ENCODE assay signal across 8 cellular contexts in the genomic region with DNA sequence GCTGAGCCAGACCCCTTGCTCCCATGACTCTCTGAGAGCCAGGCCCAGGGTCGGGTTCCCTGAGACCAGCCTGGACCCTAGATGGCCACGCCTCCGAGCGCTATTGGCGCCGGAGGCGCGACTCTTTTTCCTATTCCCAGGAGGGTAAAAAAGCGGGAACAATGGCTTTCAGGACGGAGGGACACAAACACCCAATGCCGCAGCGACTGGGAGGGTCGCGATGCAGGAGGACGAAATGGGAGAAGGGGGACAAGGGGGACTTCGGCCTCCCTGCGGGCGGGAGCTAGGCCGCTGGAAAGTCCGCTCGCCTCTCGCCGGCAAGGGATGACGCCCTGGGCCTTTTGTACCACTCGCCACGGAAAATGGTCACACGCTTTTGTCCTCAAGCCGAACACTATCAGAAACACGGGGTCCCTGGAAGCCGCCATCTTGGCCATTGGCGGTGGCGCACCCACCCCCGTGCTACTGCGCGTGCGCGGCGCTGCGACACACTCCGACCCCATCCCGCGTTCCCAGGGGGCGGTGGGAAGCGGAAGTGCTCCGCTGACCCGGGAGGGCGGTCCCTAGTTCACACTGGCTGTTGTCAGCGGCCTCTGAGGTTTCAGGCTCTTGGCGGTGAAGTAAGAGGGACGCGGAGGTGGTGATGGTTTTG.
A peak's percentile ranks its signal among the peaks of the same experiment; 100 is the strongest.
DNase-seq lines count a peak whose midpoint lies in the region; FAIRE-seq and TF ChIP-seq lines count a peak whose summit lies in the region.

No MANE protein-coding gene starts in this region.

- H3K27ac ChIP-seq in neuronal stem cell (replicated peaks; ENCODE audit: low read length) (peak overlapping the region; percentile 95), subcutaneous abdominal adipose tissue (ENCODE audit: low read depth, low read length) (peak overlapping the region; percentile 85)

- no CpG with 5 or more reads among the region's 51 CpGs for WGBS in neuronal stem cell (ENCODE audit: extremely low coverage in 2 of 2, insufficient read length in 2 of 2, insufficient replicate concordance in 1 of 2), 2 donors

- H3K36me3 ChIP-seq in ES-I3 (ENCODE audit: insufficient read depth, low read length) (no peaks in the 10 kb centered on the region), neuronal stem cell (replicated peaks in 1 of 2; ENCODE audit: control insufficient read depth in 2 of 2, insufficient read depth in 2 of 2, low read length in 2 of 2) (peaks cover 0 to 34% of the 10 kb centered on the region in 2 donors), subcutaneous abdominal adipose tissue (ENCODE audit: control insufficient read depth in 5 of 5, insufficient read depth in 5 of 5, low read length in 5 of 5) (peaks cover 4 to 19% (median 8%) of the 10 kb centered on the region in 5 donors)

- peak overlapping the region; percentile 81 for H3K4me3 ChIP-seq in LNCaP clone FGC (ENCODE audit: low read depth, low read length)
- peak overlapping the region; percentile 65 to 97 for H3K4me3 ChIP-seq in neuronal stem cell (ENCODE audit: low read length in 2 of 2)
- peak overlapping the region; percentile 65 to 83 (median 79) for H3K4me3 ChIP-seq in subcutaneous abdominal adipose tissue (ENCODE audit: low read depth in 1 of 5, low read length in 5 of 5)

- H4K8ac ChIP-seq in neuronal stem cell (ENCODE audit: low read depth, low read length), result no peak overlapping the region

- no peak overlapping the region for H3K14ac ChIP-seq in neuronal stem cell (ENCODE audit: low read length)

- H3K27me3 ChIP-seq in neuronal stem cell (ENCODE audit: control insufficient read depth in 3 of 3, insufficient read depth in 3 of 3, low read depth in 1 of 3, low read length in 3 of 3) (no peaks in the 10 kb centered on the region), subcutaneous abdominal adipose tissue (ENCODE audit: control insufficient read depth in 5 of 5, insufficient read depth in 4 of 5, low read length in 5 of 5) (peaks cover 0 to 6% (median 3%) of the 10 kb centered on the region in 5 donors)

- H3K4me2 ChIP-seq in neuronal stem cell (ENCODE audit: insufficient read depth, low read length, poor library complexity, severe bottlenecking), result peak overlapping the region; percentile 49

- H3K23ac ChIP-seq in neuronal stem cell (ENCODE audit: low read depth, low read length, poor library complexity), result no peak overlapping the region

- peak overlapping the region; percentile 93 for H3K18ac ChIP-seq in neuronal stem cell (ENCODE audit: low read length)

- H3K9me3 ChIP-seq in ES-I3 (ENCODE audit: control insufficient read depth, insufficient read depth, low read length) (no peaks in the 10 kb centered on the region), neuronal stem cell (replicated peaks in 1 of 2; ENCODE audit: control insufficient read depth in 2 of 2, insufficient read depth in 1 of 2, low read depth in 1 of 2, low read length in 2 of 2) (no peaks in the 10 kb centered on the region), subcutaneous abdominal adipose tissue (ENCODE audit: control insufficient read depth in 5 of 5, low read length in 5 of 5) (no peaks in the 10 kb centered on the region)

- peak overlapping the region; percentile 90 for H2AFZ ChIP-seq in neuronal stem cell (ENCODE audit: low read length)

- H3K4me1 ChIP-seq in ES-I3 (ENCODE audit: insufficient read depth, low read length) (peaks cover 7% of the 10 kb centered on the region), neuronal stem cell (ENCODE audit: control insufficient read depth in 2 of 2, insufficient read depth in 1 of 2, low read depth in 1 of 2, low read length in 2 of 2) (peaks cover 3 to 4% of the 10 kb centered on the region in 2 donors), subcutaneous abdominal adipose tissue (ENCODE audit: control insufficient read depth in 5 of 5, insufficient read depth in 5 of 5, low read length in 5 of 5) (peaks cover 0 to 17% (median 13%) of the 10 kb centered on the region in 5 donors)

- H2BK12ac ChIP-seq in neuronal stem cell (ENCODE audit: low read length), result no peak overlapping the region

- no peak overlapping the region for H2BK15ac ChIP-seq in neuronal stem cell (ENCODE audit: low read length)

- no peak for FAIRE-seq in frontal cortex (lab: Jason Lieb, UNC)

- no peak overlapping the region for H4K91ac ChIP-seq in neuronal stem cell (ENCODE audit: low read depth, low read length, poor library complexity)

- peak overlapping the region; percentile 75 for H3K9ac ChIP-seq in ES-I3 (ENCODE audit: low read depth, low read length)
- peak overlapping the region; percentile 83 for H3K9ac ChIP-seq in neuronal stem cell (ENCODE audit: low read depth, low read length, poor library complexity)
- peak overlapping the region in 4 of 5 donors; percentile 70 to 88 (median 84) for H3K9ac ChIP-seq in subcutaneous abdominal adipose tissue (ENCODE audit: low read length in 5 of 5)

- no peaks in the 10 kb centered on the region for H3K79me1 ChIP-seq in neuronal stem cell (ENCODE audit: low read depth, low read length)

- H2AK5ac ChIP-seq in neuronal stem cell (ENCODE audit: low read depth, low read length), result no peak overlapping the region

- TF ChIP-seq CTCF in LNCaP clone FGC (IDR thresholded peaks at IDR 0.05; ENCODE audit: control insufficient read depth, extremely low read depth, insufficient read depth), result no peak

- DNase-seq in H4 (ENCODE audit: low spot score) (peak; percentile 78), LNCaP clone FGC (ENCODE audit: low read depth) (peak; percentile 41), SIG-M5 treated with dmso at 0.1 percent for 504 hours (lab: John Stamatoyannopoulos, UW; ENCODE audit: unreplicated experiment) (peak; percentile 79), frontal cortex (ENCODE audit: low spot score in 2 of 2) (peak; percentile 64 to 77), neuronal stem cell (ENCODE audit: low spot score) (peak; percentile 70)
- peak; percentile 39 to 75 (median 62) for DNase-seq in activated naive CD4-positive, alpha-beta T cell (lab: John Stamatoyannopoulos, UW)

- H2BK120ac ChIP-seq in neuronal stem cell (ENCODE audit: low read depth, low read length), result no peak overlapping the region

- H3K4ac ChIP-seq in neuronal stem cell (ENCODE audit: low read length), result no peak overlapping the region

- no peak overlapping the region for H2BK5ac ChIP-seq in neuronal stem cell (ENCODE audit: low read length)

Comparison
In these comparisons a context has a peak if more than half of its experiments do, and no peak if none do; other contexts are left out.
1. Peak in every context shown above with its lines: DNase-seq, H3K4me3 ChIP-seq and H3K27ac ChIP-seq.